Comparison of ENCODE assay signal across 1 cellular context in genomic region chr16:23379707-23380106, GRCh38.
A peak's percentile ranks its signal among the peaks of the same experiment; 100 is the strongest.
TF ChIP-seq lines count a peak whose summit lies in the region.

No MANE protein-coding gene starts in this region.

TF ChIP-seq in HepG2, 621 proteins besides CTCF, POLR2A, EP300 and RAD21:
- TF ChIP-seq, protein P1, sequence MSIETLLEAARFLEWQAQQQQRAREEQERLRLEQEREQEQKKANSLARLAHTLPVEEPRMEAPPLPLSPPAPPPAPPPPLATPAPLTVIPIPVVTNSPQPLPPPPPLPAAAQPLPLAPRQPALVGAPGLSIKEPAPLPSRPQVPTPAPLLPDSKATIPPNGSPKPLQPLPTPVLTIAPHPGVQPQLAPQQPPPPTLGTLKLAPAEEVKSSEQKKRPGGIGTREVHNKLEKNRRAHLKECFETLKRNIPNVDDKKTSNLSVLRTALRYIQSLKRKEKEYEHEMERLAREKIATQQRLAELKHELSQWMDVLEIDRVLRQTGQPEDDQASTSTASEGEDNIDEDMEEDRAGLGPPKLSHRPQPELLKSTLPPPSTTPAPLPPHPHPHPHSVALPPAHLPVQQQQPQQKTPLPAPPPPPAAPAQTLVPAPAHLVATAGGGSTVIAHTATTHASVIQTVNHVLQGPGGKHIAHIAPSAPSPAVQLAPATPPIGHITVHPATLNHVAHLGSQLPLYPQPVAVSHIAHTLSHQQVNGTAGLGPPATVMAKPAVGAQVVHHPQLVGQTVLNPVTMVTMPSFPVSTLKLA (IDR thresholded peaks at IDR 0.05): peak; percentile 93
- TF ChIP-seq, protein P2, sequence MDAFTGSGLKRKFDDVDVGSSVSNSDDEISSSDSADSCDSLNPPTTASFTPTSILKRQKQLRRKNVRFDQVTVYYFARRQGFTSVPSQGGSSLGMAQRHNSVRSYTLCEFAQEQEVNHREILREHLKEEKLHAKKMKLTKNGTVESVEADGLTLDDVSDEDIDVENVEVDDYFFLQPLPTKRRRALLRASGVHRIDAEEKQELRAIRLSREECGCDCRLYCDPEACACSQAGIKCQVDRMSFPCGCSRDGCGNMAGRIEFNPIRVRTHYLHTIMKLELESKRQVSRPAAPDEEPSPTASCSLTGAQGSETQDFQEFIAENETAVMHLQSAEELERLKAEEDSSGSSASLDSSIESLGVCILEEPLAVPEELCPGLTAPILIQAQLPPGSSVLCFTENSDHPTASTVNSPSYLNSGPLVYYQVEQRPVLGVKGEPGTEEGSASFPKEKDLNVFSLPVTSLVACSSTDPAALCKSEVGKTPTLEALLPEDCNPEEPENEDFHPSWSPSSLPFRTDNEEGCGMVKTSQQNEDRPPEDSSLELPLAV (CRISPR knock-in tag; conservative IDR thresholded peaks at IDR 0.05; ENCODE audit: low read depth): no peak
- TF ChIP-seq ZNF275 (CRISPR knock-in tag; IDR thresholded peaks at IDR 0.05; ENCODE audit: borderline replicate concordance): no peak
- TF ChIP-seq, protein P3, sequence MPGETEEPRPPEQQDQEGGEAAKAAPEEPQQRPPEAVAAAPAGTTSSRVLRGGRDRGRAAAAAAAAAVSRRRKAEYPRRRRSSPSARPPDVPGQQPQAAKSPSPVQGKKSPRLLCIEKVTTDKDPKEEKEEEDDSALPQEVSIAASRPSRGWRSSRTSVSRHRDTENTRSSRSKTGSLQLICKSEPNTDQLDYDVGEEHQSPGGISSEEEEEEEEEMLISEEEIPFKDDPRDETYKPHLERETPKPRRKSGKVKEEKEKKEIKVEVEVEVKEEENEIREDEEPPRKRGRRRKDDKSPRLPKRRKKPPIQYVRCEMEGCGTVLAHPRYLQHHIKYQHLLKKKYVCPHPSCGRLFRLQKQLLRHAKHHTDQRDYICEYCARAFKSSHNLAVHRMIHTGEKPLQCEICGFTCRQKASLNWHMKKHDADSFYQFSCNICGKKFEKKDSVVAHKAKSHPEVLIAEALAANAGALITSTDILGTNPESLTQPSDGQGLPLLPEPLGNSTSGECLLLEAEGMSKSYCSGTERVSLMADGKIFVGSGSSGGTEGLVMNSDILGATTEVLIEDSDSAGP (CRISPR knock-in tag; IDR thresholded peaks at IDR 0.05; ENCODE audit: borderline replicate concordance): no peak
